8 cellular contexts compared by ENCODE assay signal in genomic region chr15:63832620-63833245, GRCh38. TPM values are rescaled to one million over a fixed set of nuclear protein-coding genes. Genes with fewer than 3 reads are reported as not detected.
DNase-seq lines count a peak whose midpoint lies in the region; ATAC-seq and TF ChIP-seq lines count a peak whose summit lies in the region.

No MANE protein-coding gene starts in this region.

- CTCF ChIA-PET in activated CD8-positive, alpha-beta memory T cell treated with anti-CD3 and anti-CD28 coated beads, Interleukin-2, amount 10 ng/mL, durations not matched to agents 7 days and 5 days (lab: Charles Lee): interaction anchor here (0.5 to 1.9 kb wide), 13 partner anchors 12 to 236 kb away, joined by 3 to 11 read pairs (median 5); partner anchors contain the start of gene DAPK2

- peak overlapping the region; percentile 100; the same call in 1 of the 2 replicates for H2AFZ ChIP-seq in Loucy (ENCODE audit: low read length)

- H3K36me3 ChIP-seq in Loucy (ENCODE audit: insufficient read depth, low read length): no peaks in the 10 kb centered on the region
- H3K36me3 ChIP-seq in breast epithelium: no peaks in the 10 kb centered on the region
- no peaks in the 10 kb centered on the region for H3K36me3 ChIP-seq in lower lobe of right lung
- H3K36me3 ChIP-seq in urinary bladder (ENCODE audit: insufficient read depth): no peaks in the 10 kb centered on the region

- peaks cover 59% of the 10 kb centered on the region for H3K79me2 ChIP-seq in Loucy (ENCODE audit: insufficient read depth, low read length)

- H3K9me3 Mint-ChIP-seq in activated CD8-positive, alpha-beta memory T cell treated with anti-CD3 and anti-CD28 coated beads, Interleukin-2, amount 10 ng/mL, durations not matched to agents 7 days and 5 days (ENCODE audit: low read depth): no peaks in the 10 kb centered on the region

- DNase-seq in activated CD8-positive, alpha-beta memory T cell treated with anti-CD3 and anti-CD28 coated beads, Interleukin-2, amount 10 ng/mL, durations not matched to agents 7 days and 5 days: no peak
- DNase-seq in activated CD8-positive, alpha-beta memory T cell treated with anti-CD3 and anti-CD28 coated beads for 24 hours: no peak
- DNase-seq in breast epithelium (ENCODE audit: low spot score in 2 of 2) (no peak), lower lobe of right lung (no peak), iPS-NIHi11 (ENCODE audit: low spot score) (no peak)

- H3K9ac ChIP-seq in Loucy (ENCODE audit: low read depth, low read length, poor library complexity, severe bottlenecking): peak overlapping the region; percentile 98

- H4K20me1 ChIP-seq in Loucy (ENCODE audit: insufficient read depth, low read length, poor library complexity, severe bottlenecking): peaks cover 22% of the 10 kb centered on the region

- peaks cover 48% of the 10 kb centered on the region for H3K4me1 Mint-ChIP-seq in activated CD8-positive, alpha-beta memory T cell treated with anti-CD3 and anti-CD28 coated beads, Interleukin-2, amount 10 ng/mL, durations not matched to agents 7 days and 5 days

- H3K4me3 Mint-ChIP-seq in activated CD8-positive, alpha-beta memory T cell treated with anti-CD3 and anti-CD28 coated beads, Interleukin-2, amount 10 ng/mL, durations not matched to agents 7 days and 5 days: peak overlapping the region; percentile 97

- peak overlapping the region; percentile 89 for H3K27ac Mint-ChIP-seq in activated CD8-positive, alpha-beta memory T cell treated with anti-CD3 and anti-CD28 coated beads, Interleukin-2, amount 10 ng/mL, durations not matched to agents 7 days and 5 days

- H3K9me3 ChIP-seq in Loucy (ENCODE audit: insufficient read depth, low read depth, low read length) (no peaks in the 10 kb centered on the region), breast epithelium (no peaks in the 10 kb centered on the region), lower lobe of right lung (no peaks in the 10 kb centered on the region)

- H3K27me3 Mint-ChIP-seq in activated CD8-positive, alpha-beta memory T cell treated with anti-CD3 and anti-CD28 coated beads, Interleukin-2, amount 10 ng/mL, durations not matched to agents 7 days and 5 days: peaks cover 2% of the 10 kb centered on the region

- H3K4me3 ChIP-seq in Loucy (ENCODE audit: low read length, poor library complexity, severe bottlenecking) (peak overlapping the region; percentile 98), breast epithelium (peak overlapping the region; percentile 79 to 94 (median 89)), lower lobe of right lung (peak overlapping the region; percentile 93), urinary bladder (ENCODE audit: low read depth, low read length) (peak overlapping the region; percentile 90)

- H3K4me1 ChIP-seq in Loucy (ENCODE audit: insufficient read depth, low read length, poor library complexity, severe bottlenecking) (peaks cover 42% of the 10 kb centered on the region), breast epithelium (peaks cover 0 to 11% of the 10 kb centered on the region in 2 donors), lower lobe of right lung (peaks cover 43% of the 10 kb centered on the region), urinary bladder (ENCODE audit: insufficient read depth) (no peaks in the 10 kb centered on the region)

- under 1% methylated on average over 9 of the region's 9 CpGs for WGBS in urinary bladder

- TF ChIP-seq CTCF in Loucy (conservative IDR thresholded peaks at IDR 0.05; ENCODE audit: low read length) (no peak), breast epithelium (IDR thresholded peaks at IDR 0.05) (no peak), lower lobe of right lung (IDR thresholded peaks at IDR 0.05) (no peak)

- H3K27me3 ChIP-seq in Loucy (ENCODE audit: insufficient read depth, low read length, poor library complexity, severe bottlenecking) (no peaks in the 10 kb centered on the region), breast epithelium (no peaks in the 10 kb centered on the region), lower lobe of right lung (ENCODE audit: low read depth) (no peaks in the 10 kb centered on the region)

- H3F3A ChIP-seq in Loucy (ENCODE audit: low read depth): no peaks in the 10 kb centered on the region

- no peaks in the 10 kb centered on the region for H3K9me2 ChIP-seq in Loucy (replicated peaks; ENCODE audit: low read depth, low read length)

- intact Hi-C loops in breast epithelium (cut with DNase I; ENCODE audit: low total_unique reads) (no loop called here), lower lobe of right lung (cut with DNase I) (no loop called here)

- H3K36me3 Mint-ChIP-seq in activated CD8-positive, alpha-beta memory T cell treated with anti-CD3 and anti-CD28 coated beads, Interleukin-2, amount 10 ng/mL, durations not matched to agents 7 days and 5 days: peaks cover 4% of the 10 kb centered on the region

- peak; percentile 7 for ATAC-seq in activated CD8-positive, alpha-beta memory T cell treated with anti-CD3 and anti-CD28 coated beads, Interleukin-2, amount 10 ng/mL, durations not matched to agents 7 days and 5 days
- ATAC-seq in lower lobe of right lung (peak in 1 of 2 donors; percentile 3), HG03469 (IDR thresholded peaks at IDR 0.05; ENCODE audit: unreplicated experiment) (no peak)

- TF ChIP-seq POLR2A in breast epithelium (IDR thresholded peaks at IDR 0.05): no peak

- H3K4me2 ChIP-seq in Loucy (ENCODE audit: low read depth, low read length, poor library complexity, severe bottlenecking): peak overlapping the region; percentile 78

- H3K27ac ChIP-seq in breast epithelium: peak overlapping the region; percentile 95
- H3K27ac ChIP-seq in lower lobe of right lung: peak overlapping the region; percentile 96
- H3K27ac ChIP-seq in urinary bladder (ENCODE audit: low read depth): no peak overlapping the region

RNA-seq across cellular contexts. Expression of gene HERC1, which starts 1.0 kb away (rescaled TPM):
- total RNA-seq in activated CD8-positive, alpha-beta memory T cell treated with anti-CD3 and anti-CD28 coated beads, Interleukin-2, amount 10 ng/mL, durations not matched to agents 7 days and 5 days: 100 to 1,000 TPM in 1 of 2 experiments, 10 to 100 TPM in 1; 84.4 to 105 TPM
- 100 to 1,000 TPM; 110 to 124 (median 114) TPM for total RNA-seq in breast epithelium
- total RNA-seq in lower lobe of right lung: 126 TPM
- total RNA-seq in urinary bladder: 134 TPM
- 44.6 TPM for polyA plus RNA-seq in urinary bladder
